In genomic region chr20:1184638-1185315, GRCh38 we compare ENCODE assay signal across 1 cellular context.
TF ChIP-seq lines count a peak whose summit lies in the region.

Gene TMEM74B (minus strand): TSS chr20:1184981. CDS start chr20:1183801, 1,180 bp downstream.

TF ChIP-seq in HepG2, 621 proteins besides CTCF, POLR2A, EP300 and RAD21 (continued from another document and continues in another):
- TF ChIP-seq PAWR (CRISPR knock-in tag; IDR thresholded peaks at IDR 0.05; ENCODE audit: borderline replicate concordance): 0 out of 2 replicates have a peak, but pooled peaks have one; percentile 56
- TF ChIP-seq SRSF9 (IDR thresholded peaks at IDR 0.05; ENCODE audit: borderline replicate concordance, insufficient read depth, low read depth, low read length, poor library complexity, severe bottlenecking): no peak
- TF ChIP-seq ZNF512 (CRISPR knock-in tag; IDR thresholded peaks at IDR 0.05): no peak
- no peak for TF ChIP-seq SRSF1 (optimal IDR thresholded peaks at IDR 0.05; ENCODE audit: low read depth, low read length)
- no peak for TF ChIP-seq RBAK (CRISPR knock-in tag; IDR thresholded peaks at IDR 0.05)
- TF ChIP-seq ZMYM3 (CRISPR knock-in tag; IDR thresholded peaks at IDR 0.05): 0 out of 2 replicates have a peak, but pooled peaks have one; percentile 8
- no peak; the same call in 1 of the 2 replicates for TF ChIP-seq GABPB1 (CRISPR knock-in tag; IDR thresholded peaks at IDR 0.05)
- no peak for TF ChIP-seq WIZ (CRISPR knock-in tag; IDR thresholded peaks at IDR 0.05)
- TF ChIP-seq ZNF275 (CRISPR knock-in tag; IDR thresholded peaks at IDR 0.05; ENCODE audit: borderline replicate concordance): no peak
- TF ChIP-seq, protein P1, sequence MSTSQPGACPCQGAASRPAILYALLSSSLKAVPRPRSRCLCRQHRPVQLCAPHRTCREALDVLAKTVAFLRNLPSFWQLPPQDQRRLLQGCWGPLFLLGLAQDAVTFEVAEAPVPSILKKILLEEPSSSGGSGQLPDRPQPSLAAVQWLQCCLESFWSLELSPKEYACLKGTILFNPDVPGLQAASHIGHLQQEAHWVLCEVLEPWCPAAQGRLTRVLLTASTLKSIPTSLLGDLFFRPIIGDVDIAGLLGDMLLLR (CRISPR knock-in tag; IDR thresholded peaks at IDR 0.05): no peak
- TF ChIP-seq ZNF775 (CRISPR knock-in tag; IDR thresholded peaks at IDR 0.05; ENCODE audit: borderline replicate concordance): no peak
- peak; percentile 45; the same call in 1 of the 2 replicates for TF ChIP-seq ZBTB2 (CRISPR knock-in tag; IDR thresholded peaks at IDR 0.05; ENCODE audit: low read depth)
- TF ChIP-seq JDP2 (CRISPR knock-in tag; IDR thresholded peaks at IDR 0.05; ENCODE audit: borderline replicate concordance): no peak
- peak; percentile 45; the same call in 1 of the 2 replicates for TF ChIP-seq SIN3A (IDR thresholded peaks at IDR 0.05; ENCODE audit: borderline replicate concordance, low read depth, low read length)
- TF ChIP-seq ZSCAN20 (CRISPR knock-in tag; IDR thresholded peaks at IDR 0.05; ENCODE audit: borderline replicate concordance): peak; percentile 62; the same call in 1 of the 2 replicates
- TF ChIP-seq ZMAT3 (CRISPR knock-in tag; conservative IDR thresholded peaks at IDR 0.05): peak; percentile 89
- TF ChIP-seq ATRX (CRISPR knock-in tag; IDR thresholded peaks at IDR 0.05; ENCODE audit: borderline replicate concordance): no peak
- TF ChIP-seq ZNF768 (CRISPR knock-in tag; IDR thresholded peaks at IDR 0.05): 0 out of 2 replicates have a peak, but pooled peaks have one; percentile 59
- peak; percentile 30 for TF ChIP-seq CBX1 (IDR thresholded peaks at IDR 0.05; ENCODE audit: low read depth)
- TF ChIP-seq ZSCAN21 (CRISPR knock-in tag; IDR thresholded peaks at IDR 0.05; ENCODE audit: borderline replicate concordance): 0 out of 2 replicates have a peak, but pooled peaks have one; percentile 7
- no peak for TF ChIP-seq ZNF780A (CRISPR knock-in tag; IDR thresholded peaks at IDR 0.05)
- TF ChIP-seq USF2 (IDR thresholded peaks at IDR 0.05; ENCODE audit: low read depth, low read length): no peak
- TF ChIP-seq USF2 (CRISPR knock-in tag; IDR thresholded peaks at IDR 0.05; ENCODE audit: borderline replicate concordance): no peak
- no peak for TF ChIP-seq MXI1 (IDR thresholded peaks at IDR 0.05; ENCODE audit: borderline replicate concordance, low read depth, low read length)
- TF ChIP-seq ZBTB14 (CRISPR knock-in tag; IDR thresholded peaks at IDR 0.05): 0 out of 2 replicates have a peak, but pooled peaks have one; percentile 17
- no peak for TF ChIP-seq NFE2 (CRISPR knock-in tag; IDR thresholded peaks at IDR 0.05)
- TF ChIP-seq ZSCAN25 (CRISPR knock-in tag; IDR thresholded peaks at IDR 0.05): no peak
- TF ChIP-seq, protein P2, sequence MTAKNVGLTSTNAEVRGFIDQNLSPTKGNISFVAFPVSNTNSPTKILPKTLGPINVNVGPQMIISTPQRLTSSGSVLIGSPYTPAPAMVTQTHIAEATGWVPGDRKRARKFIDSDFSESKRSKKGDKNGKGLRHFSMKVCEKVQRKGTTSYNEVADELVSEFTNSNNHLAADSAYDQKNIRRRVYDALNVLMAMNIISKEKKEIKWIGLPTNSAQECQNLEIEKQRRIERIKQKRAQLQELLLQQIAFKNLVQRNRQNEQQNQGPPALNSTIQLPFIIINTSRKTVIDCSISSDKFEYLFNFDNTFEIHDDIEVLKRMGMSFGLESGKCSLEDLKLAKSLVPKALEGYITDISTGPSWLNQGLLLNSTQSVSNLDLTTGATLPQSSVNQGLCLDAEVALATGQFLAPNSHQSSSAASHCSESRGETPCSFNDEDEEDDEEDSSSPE (CRISPR knock-in tag; IDR thresholded peaks at IDR 0.05): peak; percentile 60; the same call in 1 of the 2 replicates
- TF ChIP-seq ZNF879 (CRISPR knock-in tag; IDR thresholded peaks at IDR 0.05): no peak
- TF ChIP-seq ZNF572 (CRISPR knock-in tag; IDR thresholded peaks at IDR 0.05): 0 out of 2 replicates have a peak, but pooled peaks have one; percentile 69
- TF ChIP-seq CSRNP1 (CRISPR knock-in tag; IDR thresholded peaks at IDR 0.05): 0 out of 2 replicates have a peak, but pooled peaks have one; percentile 17
- peak; percentile 86; the same call in 1 of the 2 replicates for TF ChIP-seq ZNF232 (CRISPR knock-in tag; IDR thresholded peaks at IDR 0.05; ENCODE audit: borderline replicate concordance)
- no peak for TF ChIP-seq LRRFIP1 (CRISPR knock-in tag; conservative IDR thresholded peaks at IDR 0.05)
- TF ChIP-seq KMT2A (CRISPR knock-in tag; IDR thresholded peaks at IDR 0.05): peak; percentile 35; the same call in 1 of the 2 replicates
- TF ChIP-seq SOX13 (IDR thresholded peaks at IDR 0.05): no peak
- TF ChIP-seq SOX13 (CRISPR knock-in tag; conservative IDR thresholded peaks at IDR 0.05 in 1 of 2, IDR thresholded peaks at IDR 0.05 in 1 of 2): no peak
- TF ChIP-seq NAIF1 (CRISPR knock-in tag; IDR thresholded peaks at IDR 0.05; ENCODE audit: borderline replicate concordance): no peak
- peak; percentile 67 for TF ChIP-seq ZNF574 (CRISPR knock-in tag; IDR thresholded peaks at IDR 0.05)
- TF ChIP-seq KMT2B (CRISPR knock-in tag; IDR thresholded peaks at IDR 0.05): no peak
- TF ChIP-seq TARDBP (CRISPR knock-in tag; IDR thresholded peaks at IDR 0.05): 0 out of 2 replicates have a peak, but pooled peaks have one; percentile 52
- TF ChIP-seq FLYWCH1 (CRISPR knock-in tag; IDR thresholded peaks at IDR 0.05): no peak
- TF ChIP-seq HNF4A (CRISPR knock-in tag; IDR thresholded peaks at IDR 0.05): no peak
- TF ChIP-seq ZNF781 (CRISPR knock-in tag; IDR thresholded peaks at IDR 0.05; ENCODE audit: borderline replicate concordance, not compliant biosample characterization): no peak
- TF ChIP-seq PHF20 (CRISPR knock-in tag; IDR thresholded peaks at IDR 0.05): 0 out of 2 replicates have a peak, but pooled peaks have one; percentile 38
- no peak for TF ChIP-seq CENPT (CRISPR knock-in tag; IDR thresholded peaks at IDR 0.05; ENCODE audit: low read depth)
- no peak for TF ChIP-seq CHCHD3 (CRISPR knock-in tag; IDR thresholded peaks at IDR 0.05)
- TF ChIP-seq ZNF263 (CRISPR knock-in tag; IDR thresholded peaks at IDR 0.05): 0 out of 2 replicates have a peak, but pooled peaks have one; percentile 32
- TF ChIP-seq ZNF431 (CRISPR knock-in tag; IDR thresholded peaks at IDR 0.05; ENCODE audit: borderline replicate concordance, low read depth): no peak
- TF ChIP-seq KDM2A (CRISPR knock-in tag; IDR thresholded peaks at IDR 0.05; ENCODE audit: borderline replicate concordance, low read depth): peak; percentile 88
- no peak for TF ChIP-seq KLF15 (CRISPR knock-in tag; IDR thresholded peaks at IDR 0.05; ENCODE audit: borderline replicate concordance)
